14 cellular contexts compared by ENCODE assay signal in the genomic region with DNA sequence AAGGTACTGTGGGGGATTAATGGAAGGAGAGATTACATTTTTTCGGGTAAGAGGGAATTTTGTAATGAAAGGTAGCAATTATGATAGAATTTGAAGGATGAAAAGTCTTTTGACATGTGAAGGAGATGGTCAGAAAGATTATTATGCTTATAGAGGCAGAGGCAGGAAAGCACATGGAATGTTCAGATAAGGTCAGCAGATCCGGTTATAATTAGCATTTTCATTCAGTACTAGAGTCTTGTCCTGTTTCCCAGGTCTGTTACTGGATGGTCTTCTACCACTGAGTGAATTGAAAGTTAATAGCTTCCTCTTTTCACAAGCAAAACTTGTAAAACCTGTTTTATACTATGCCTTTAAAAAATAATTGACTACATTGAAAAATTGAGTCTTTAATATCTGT.
DNase-seq lines count a peak whose midpoint lies in the region; ATAC-seq and TF ChIP-seq lines count a peak whose summit lies in the region.
"Had no signal": no experiment of that assay in that cellular context is flagged by ENCODE, and none has a peak within 500 bp of the region (broad histone marks: within the 10 kb centered on the region; RNA-seq: fewer than 3 reads in every experiment).

No MANE protein-coding gene starts in this region.

- TF ChIP-seq CTCF in right lobe of liver (IDR thresholded peaks at IDR 0.05) (no peak), thyroid gland (IDR thresholded peaks at IDR 0.05) (no peak), vagina (IDR thresholded peaks at IDR 0.05) (no peak)

- 57% methylated on average over 2 of the region's 2 CpGs for WGBS in right lobe of liver (ENCODE audit: insufficient coverage, low coverage, low lambda C conversion rate, missing lambda C conversion rate)
- WGBS in thyroid gland, 2 donors, result 52 to 60% methylated on average over 2 of the region's 2 CpGs

- intact Hi-C loops in right lobe of liver (cut with DNase I) (no loop called here), thyroid gland (cut with DNase I) (no loop called here), vagina (cut with DNase I) (no loop called here)

- H3K36me3 ChIP-seq in right lobe of liver, result no peaks in the 10 kb centered on the region
- H3K36me3 ChIP-seq in thyroid gland, result no peaks in the 10 kb centered on the region
- no peaks in the 10 kb centered on the region for H3K36me3 ChIP-seq in vagina
- H3K36me3 ChIP-seq: prostate gland, SJCRH30 had no signal

- TF ChIP-seq POLR2A in right lobe of liver (IDR thresholded peaks at IDR 0.05) (no peak), thyroid gland (IDR thresholded peaks at IDR 0.05) (no peak), vagina (IDR thresholded peaks at IDR 0.05) (no peak)

- ATAC-seq in GM18909 (IDR thresholded peaks at IDR 0.05; ENCODE audit: poor library complexity, unreplicated experiment), result peak; percentile 46
- peak; percentile 50 for ATAC-seq in HG03175 (IDR thresholded peaks at IDR 0.05; ENCODE audit: unreplicated experiment)
- ATAC-seq in right lobe of liver, result peak in 3 of 4 donors; percentile 29 to 39 (median 33)
- ATAC-seq in GM21515 (IDR thresholded peaks at IDR 0.05; ENCODE audit: unreplicated experiment), result no peak
- ATAC-seq: body of pancreas had no signal

- no peak overlapping the region for H3K27ac ChIP-seq in right lobe of liver
- peak overlapping the region in 1 of 3 donors; percentile 14 for H3K27ac ChIP-seq in thyroid gland
- H3K27ac ChIP-seq in vagina, result no peak overlapping the region
- H3K27ac ChIP-seq: prostate gland, SJCRH30 had no signal

- no peak overlapping the region for H3K4me3 ChIP-seq in right lobe of liver
- H3K4me3 ChIP-seq in thyroid gland (replicated peaks in 1 of 3), result no peak overlapping the region
- no peak overlapping the region for H3K4me3 ChIP-seq in vagina
- H3K4me3 ChIP-seq: body of pancreas, prostate gland, SJCRH30 had no signal

- DNase-seq in RPMI8226 (peak; percentile 30), right lobe of liver (no peak), thyroid gland (no peak), vagina (ENCODE audit: extremely low spot score in 2 of 2) (no peak), epidermal melanocyte (ENCODE audit: insufficient read length, low spot score) (no peak)
- DNase-seq: activated CD4-positive, alpha-beta T cell treated with anti-CD3 and anti-CD28 coated beads for 4 hours; body of pancreas; CD4-positive, CD25-positive, alpha-beta regulatory T cell; SJCRH30; stimulated activated CD4-positive, alpha-beta T cell treated with anti-CD3 and anti-CD28 coated beads, Interleukin-4, amount 100 ng/mL, for 24 hours had no signal

- H3K9me3 ChIP-seq in right lobe of liver, result no peaks in the 10 kb centered on the region
- H3K9me3 ChIP-seq in thyroid gland, result no peaks in the 10 kb centered on the region
- no peaks in the 10 kb centered on the region for H3K9me3 ChIP-seq in vagina
- H3K9me3 ChIP-seq: body of pancreas, prostate gland, SJCRH30 had no signal

- H3K27me3 ChIP-seq in right lobe of liver, result no peaks in the 10 kb centered on the region
- no peaks in the 10 kb centered on the region for H3K27me3 ChIP-seq in thyroid gland
- no peaks in the 10 kb centered on the region for H3K27me3 ChIP-seq in vagina
- H3K27me3 ChIP-seq: body of pancreas, SJCRH30 had no signal

- H3K4me1 ChIP-seq in right lobe of liver (no peaks in the 10 kb centered on the region), thyroid gland (peaks cover 0 to 7% of the 10 kb centered on the region in 2 donors), vagina (peaks cover 1% of the 10 kb centered on the region)
- H3K4me1 ChIP-seq: prostate gland, SJCRH30 had no signal
